22 cellular contexts compared by ENCODE assay signal in genomic region chr20:50417484-50418235, GRCh38.
DNase-seq lines count a peak whose midpoint lies in the region; ATAC-seq and TF ChIP-seq lines count a peak whose summit lies in the region.
"Had no signal": no experiment of that assay in that cellular context is flagged by ENCODE, and none has a peak within 500 bp of the region (broad histone marks: within the 10 kb centered on the region; RNA-seq: fewer than 3 reads in every experiment).

No MANE protein-coding gene starts in this region.

- no peak overlapping the region for H3K4me3 Mint-ChIP-seq in natural killer cell treated with Interleukin-12 subunit alpha and Interleukin-12 subunit beta and Interleukin-15 and Interleukin-18, amount 100 ng/mL, for 72 hours
- H3K4me3 Mint-ChIP-seq in natural killer cell: no peak overlapping the region
- no peak overlapping the region for H3K4me3 Mint-ChIP-seq in progenitor cell of endocrine pancreas (ENCODE audit: low read depth)
- no peak overlapping the region for H3K4me3 Mint-ChIP-seq in activated CD4-positive, alpha-beta T cell treated with anti-CD3 and anti-CD28 coated beads for 36 hours
- H3K4me3 Mint-ChIP-seq: activated CD4-positive, alpha-beta T cell treated with anti-CD3 and anti-CD28 coated beads, Interleukin-2, amount 10 ng/mL, durations not matched to agents 7 days and 5 days; CD4-positive, CD25-positive, alpha-beta regulatory T cell; nephron progenitor cell had no signal

- no peak for TF ChIP-seq CTCF in natural killer cell (IDR thresholded peaks at IDR 0.05)
- TF ChIP-seq CTCF in coronary artery (IDR thresholded peaks at IDR 0.05): no peak
- no peak for TF ChIP-seq CTCF in sigmoid colon (IDR thresholded peaks at IDR 0.05)
- TF ChIP-seq CTCF in vagina (IDR thresholded peaks at IDR 0.05): no peak
- TF ChIP-seq CTCF in progenitor cell of endocrine pancreas (IDR thresholded peaks at IDR 0.05; ENCODE audit: unreplicated experiment): no peak

- no peak for ATAC-seq in natural killer cell treated with Interleukin-12 subunit alpha and Interleukin-12 subunit beta and Interleukin-15 and Interleukin-18, amount 100 ng/mL, for 72 hours
- no peak for ATAC-seq in natural killer cell
- ATAC-seq in activated CD4-positive, alpha-beta T cell treated with anti-CD3 and anti-CD28 coated beads for 36 hours: no peak

- CTCF ChIA-PET in activated CD4-positive, alpha-beta T cell treated with anti-CD3 and anti-CD28 coated beads for 36 hours (lab: Charles Lee): interaction anchor here (0.6 to 0.7 kb wide), 3 partner anchors 8 to 511 kb away, joined by 3 read pairs; no protein-coding TSS in a partner anchor

- no peak for DNase-seq in natural killer cell treated with Interleukin-12 subunit alpha and Interleukin-12 subunit beta and Interleukin-15 and Interleukin-18, amount 100 ng/mL, for 72 hours (ENCODE audit: low spot score)
- DNase-seq in natural killer cell (no peak), coronary artery (ENCODE audit: low spot score) (peak; percentile 61), sigmoid colon (no peak), vagina (ENCODE audit: extremely low spot score in 2 of 2) (no peak), progenitor cell of endocrine pancreas (ENCODE audit: low spot score, unreplicated experiment) (no peak), AG08395 (ENCODE audit: low spot score) (no peak)
- DNase-seq in activated CD4-positive, alpha-beta T cell treated with anti-CD3 and anti-CD28 coated beads for 36 hours: no peak
- DNase-seq: activated CD4-positive, alpha-beta T cell treated with anti-CD3 and anti-CD28 coated beads, Interleukin-2, amount 10 ng/mL, durations not matched to agents 7 days and 5 days; activated CD8-positive, alpha-beta memory T cell treated with anti-CD3 and anti-CD28 coated beads, Interleukin-2, amount 50 U/mL, for 4 hours; activated effector memory CD4-positive, alpha-beta T cell treated with Interleukin-2 at 50 U/mL for 16 hours; amygdala; CD4-positive, CD25-positive, alpha-beta regulatory T cell; foreskin melanocyte; GDM1; KG1; MV-4-11; NCI-H187 treated with DMSO at 0.1 percent for 48 hours; NCI-H226; nephron progenitor cell; OCI-M1; SIG-M5 had no signal

- H3K4me1 Mint-ChIP-seq in natural killer cell treated with Interleukin-12 subunit alpha and Interleukin-12 subunit beta and Interleukin-15 and Interleukin-18, amount 100 ng/mL, for 72 hours (ENCODE audit: low read depth in 2 of 2): peaks cover 13 to 22% of the 10 kb centered on the region in 2 donors
- H3K4me1 Mint-ChIP-seq in natural killer cell (peaks cover 0 to 20% of the 10 kb centered on the region in 2 donors), progenitor cell of endocrine pancreas (ENCODE audit: low read depth) (peaks cover 8% of the 10 kb centered on the region)
- no peaks in the 10 kb centered on the region for H3K4me1 Mint-ChIP-seq in activated CD4-positive, alpha-beta T cell treated with anti-CD3 and anti-CD28 coated beads for 36 hours
- H3K4me1 Mint-ChIP-seq: activated CD4-positive, alpha-beta T cell treated with anti-CD3 and anti-CD28 coated beads, Interleukin-2, amount 10 ng/mL, durations not matched to agents 7 days and 5 days; CD4-positive, CD25-positive, alpha-beta regulatory T cell had no signal

- no peak overlapping the region for H3K4me3 ChIP-seq in coronary artery
- H3K4me3 ChIP-seq in sigmoid colon: no peak overlapping the region
- H3K4me3 ChIP-seq in vagina: no peak overlapping the region

- no peaks in the 10 kb centered on the region for H3K36me3 Mint-ChIP-seq in natural killer cell treated with Interleukin-12 subunit alpha and Interleukin-12 subunit beta and Interleukin-15 and Interleukin-18, amount 100 ng/mL, for 72 hours
- no peaks in the 10 kb centered on the region for H3K36me3 Mint-ChIP-seq in natural killer cell
- no peaks in the 10 kb centered on the region for H3K36me3 Mint-ChIP-seq in progenitor cell of endocrine pancreas (ENCODE audit: insufficient read depth)
- H3K36me3 Mint-ChIP-seq in activated CD4-positive, alpha-beta T cell treated with anti-CD3 and anti-CD28 coated beads for 36 hours (ENCODE audit: low read depth): no peaks in the 10 kb centered on the region
- H3K36me3 Mint-ChIP-seq: CD4-positive, CD25-positive, alpha-beta regulatory T cell had no signal

- TF ChIP-seq EP300 in sigmoid colon (IDR thresholded peaks at IDR 0.05): no peak

- H3K27ac ChIP-seq in coronary artery (peak overlapping the region; percentile 98 to 99), sigmoid colon (peak overlapping the region; percentile 91 to 100 (median 96)), vagina (peak overlapping the region; percentile 98)

- H3K36me3 ChIP-seq in sigmoid colon: no peaks in the 10 kb centered on the region
- no peaks in the 10 kb centered on the region for H3K36me3 ChIP-seq in vagina

- POLR2A ChIA-PET in activated CD4-positive, alpha-beta T cell treated with anti-CD3 and anti-CD28 coated beads for 36 hours (lab: Charles Lee): interaction anchor here (0.6 kb wide), 1 partner anchor 111 kb away, joined by 5 read pairs; no protein-coding TSS in a partner anchor

- H3K9me3 ChIP-seq in sigmoid colon (peaks cover 0 to 3% (median 0%) of the 10 kb centered on the region in 4 donors), vagina (no peaks in the 10 kb centered on the region)

- H3K27ac Mint-ChIP-seq in natural killer cell treated with Interleukin-12 subunit alpha and Interleukin-12 subunit beta and Interleukin-15 and Interleukin-18, amount 100 ng/mL, for 72 hours: peak overlapping the region; percentile 53 to 76
- H3K27ac Mint-ChIP-seq in natural killer cell: no peak overlapping the region
- no peak overlapping the region for H3K27ac Mint-ChIP-seq in progenitor cell of endocrine pancreas
- H3K27ac Mint-ChIP-seq in activated CD4-positive, alpha-beta T cell treated with anti-CD3 and anti-CD28 coated beads for 36 hours: no peak overlapping the region
- H3K27ac Mint-ChIP-seq: activated CD4-positive, alpha-beta T cell treated with anti-CD3 and anti-CD28 coated beads, Interleukin-2, amount 10 ng/mL, durations not matched to agents 7 days and 5 days; CD4-positive, CD25-positive, alpha-beta regulatory T cell; nephron progenitor cell had no signal

- peaks cover 14 to 24% of the 10 kb centered on the region in 2 donors for H3K27me3 Mint-ChIP-seq in natural killer cell treated with Interleukin-12 subunit alpha and Interleukin-12 subunit beta and Interleukin-15 and Interleukin-18, amount 100 ng/mL, for 72 hours
- H3K27me3 Mint-ChIP-seq in natural killer cell (ENCODE audit: low read depth in 2 of 2) (peaks cover 14 to 37% of the 10 kb centered on the region in 2 donors), progenitor cell of endocrine pancreas (peaks cover 20% of the 10 kb centered on the region)
- H3K27me3 Mint-ChIP-seq in activated CD4-positive, alpha-beta T cell treated with anti-CD3 and anti-CD28 coated beads for 36 hours: peaks cover 2% of the 10 kb centered on the region

- H3K9me3 Mint-ChIP-seq in natural killer cell treated with Interleukin-12 subunit alpha and Interleukin-12 subunit beta and Interleukin-15 and Interleukin-18, amount 100 ng/mL, for 72 hours: no peaks in the 10 kb centered on the region
- H3K9me3 Mint-ChIP-seq in natural killer cell (no peaks in the 10 kb centered on the region), progenitor cell of endocrine pancreas (ENCODE audit: low read depth) (peaks cover 6% of the 10 kb centered on the region)
- no peaks in the 10 kb centered on the region for H3K9me3 Mint-ChIP-seq in activated CD4-positive, alpha-beta T cell treated with anti-CD3 and anti-CD28 coated beads for 36 hours (ENCODE audit: low read depth)
- H3K9me3 Mint-ChIP-seq: activated CD4-positive, alpha-beta T cell treated with anti-CD3 and anti-CD28 coated beads, Interleukin-2, amount 10 ng/mL, durations not matched to agents 7 days and 5 days; CD4-positive, CD25-positive, alpha-beta regulatory T cell had no signal

- 85 to 88% methylated on average over 6 of the region's 6 CpGs for WGBS in sigmoid colon, 2 donors

- H3K4me1 ChIP-seq in sigmoid colon (peaks cover 0 to 37% (median 32%) of the 10 kb centered on the region in 4 donors), vagina (peaks cover 41% of the 10 kb centered on the region)

- intact Hi-C loops in natural killer cell (cut with micrococcal nuclease) (no loop called here), sigmoid colon (cut with DNase I) (no loop called here), vagina (cut with DNase I) (loop anchor here (5.0 to 10.0 kb wide), 2 partner anchors 35 to 113 kb away; no protein-coding TSS in a partner anchor)
- intact Hi-C loops in activated CD4-positive, alpha-beta T cell treated with anti-CD3 and anti-CD28 coated beads for 36 hours (cut with DNase I, micrococcal nuclease): no loop called here

- no peaks in the 10 kb centered on the region for H3K27me3 ChIP-seq in sigmoid colon
- no peaks in the 10 kb centered on the region for H3K27me3 ChIP-seq in vagina

- TF ChIP-seq POLR2A in sigmoid colon (IDR thresholded peaks at IDR 0.05): no peak
- TF ChIP-seq POLR2A in vagina (IDR thresholded peaks at IDR 0.05): no peak

Comparison
In these comparisons a context has a peak if more than half of its experiments do, and no peak if none do; other contexts are left out.
1. H3K27ac Mint-ChIP-seq: peak in natural killer cell treated with Interleukin-12 subunit alpha and Interleukin-12 subunit beta and Interleukin-15 and Interleukin-18, amount 100 ng/mL, for 72 hours (2 of 2); none in natural killer cell (0 of 2), progenitor cell of endocrine pancreas (single experiment) and activated CD4-positive, alpha-beta T cell treated with anti-CD3 and anti-CD28 coated beads for 36 hours (single experiment).
2. Peak in every context shown above with its lines, with median percentiles within 50 percentile points of each other: H3K27ac ChIP-seq.